In genomic region chr2:136136921-136137320, GRCh38 we compare ENCODE assay signal across 8 cellular contexts. TPM values are rescaled to one million over a fixed set of nuclear protein-coding genes. Genes with fewer than 3 reads are reported as not detected.
A peak's percentile ranks its signal among the peaks of the same experiment; 100 is the strongest.
DNase-seq lines count a peak whose midpoint lies in the region; ATAC-seq and TF ChIP-seq lines count a peak whose summit lies in the region.

No MANE protein-coding gene starts in this region.

- H3K9me3 Mint-ChIP-seq in stimulated activated naive B cell treated with anti-CD40 and anti-IgM and Interleukin-4, amounts not matched to agents 10 μg/mL and 1 μg/mL and 100 μg/mL, for 72 hours: no peaks in the 10 kb centered on the region

- peak overlapping the region; percentile 43 to 52 for H3K27ac ChIP-seq in breast epithelium

- peak overlapping the region; percentile 30 to 45 for H3K4me3 Mint-ChIP-seq in stimulated activated naive B cell treated with anti-CD40 and anti-IgM and Interleukin-4, amounts not matched to agents 10 μg/mL and 1 μg/mL and 100 μg/mL, for 72 hours

- TF ChIP-seq POLR2A in breast epithelium (IDR thresholded peaks at IDR 0.05): no peak

- H3K27ac Mint-ChIP-seq in stimulated activated naive B cell treated with anti-CD40 and anti-IgM and Interleukin-4, amounts not matched to agents 10 μg/mL and 1 μg/mL and 100 μg/mL, for 72 hours: peak overlapping the region; percentile 94

- no peaks in the 10 kb centered on the region for H3K27me3 Mint-ChIP-seq in stimulated activated naive B cell treated with anti-CD40 and anti-IgM and Interleukin-4, amounts not matched to agents 10 μg/mL and 1 μg/mL and 100 μg/mL, for 72 hours

- no peak overlapping the region for H3K4me3 ChIP-seq in breast epithelium

- no peaks in the 10 kb centered on the region for H3K36me3 ChIP-seq in breast epithelium

- H3K4me1 Mint-ChIP-seq in stimulated activated naive B cell treated with anti-CD40 and anti-IgM and Interleukin-4, amounts not matched to agents 10 μg/mL and 1 μg/mL and 100 μg/mL, for 72 hours: peaks cover 77 to 96% of the 10 kb centered on the region in 2 donors

- H3K4me1 ChIP-seq in breast epithelium: peaks cover 0 to 7% of the 10 kb centered on the region in 2 donors

- ATAC-seq in stimulated activated naive B cell treated with anti-CD40 and anti-IgM and Interleukin-4, amounts not matched to agents 10 μg/mL and 1 μg/mL and 100 μg/mL, for 72 hours (replicated peaks): no peak
- ATAC-seq in sciatic nerve (no peak), HG02938 (IDR thresholded peaks at IDR 0.05; ENCODE audit: unreplicated experiment) (no peak)

- no peaks in the 10 kb centered on the region for H3K27me3 ChIP-seq in breast epithelium

- H3K36me3 Mint-ChIP-seq in stimulated activated naive B cell treated with anti-CD40 and anti-IgM and Interleukin-4, amounts not matched to agents 10 μg/mL and 1 μg/mL and 100 μg/mL, for 72 hours: no peaks in the 10 kb centered on the region

- intact Hi-C loops in breast epithelium (cut with DNase I; ENCODE audit: low total_unique reads): no loop called here
- intact Hi-C loops in sciatic nerve (cut with DNase I): no loop called here

- H3K9me3 ChIP-seq in breast epithelium: no peaks in the 10 kb centered on the region

- TF ChIP-seq CTCF in breast epithelium (IDR thresholded peaks at IDR 0.05): no peak

- DNase-seq in SIG-M5 treated with dmso at 0.1 percent for 504 hours (lab: John Stamatoyannopoulos, UW; ENCODE audit: unreplicated experiment) (peak; percentile 57), SIG-M5 (lab: John Stamatoyannopoulos, UW) (no peak), NCI-H510A treated with DMSO at 0.1 percent for 48 hours (lab: John Stamatoyannopoulos, UW) (peak; percentile 83), breast epithelium (ENCODE audit: low spot score in 2 of 2) (no peak), sciatic nerve (ENCODE audit: low spot score) (no peak), cerebellum (ENCODE audit: low spot score) (no peak)
- no peak for DNase-seq in stimulated activated naive B cell treated with anti-CD40 and anti-IgM and Interleukin-4, amounts not matched to agents 10 μg/mL and 1 μg/mL and 100 μg/mL, for 72 hours

RNA-seq across cellular contexts. Expression of gene CXCR4, which starts 19.0 kb away (rescaled TPM):
- total RNA-seq in breast epithelium: 10 to 100 TPM; 25.8 to 80.3 (median 32.4) TPM
- total RNA-seq in sciatic nerve: 39.8 TPM
- total RNA-seq in cerebellum: 110 TPM

Comparison
In these comparisons a context has a peak if more than half of its experiments do, and no peak if none do; other contexts are left out.
1. DNase-seq: peak in SIG-M5 treated with dmso at 0.1 percent for 504 hours (single experiment) and NCI-H510A treated with DMSO at 0.1 percent for 48 hours (single experiment); none in SIG-M5 (single experiment), breast epithelium (0 of 2), stimulated activated naive B cell treated with anti-CD40 and anti-IgM and Interleukin-4, amounts not matched to agents 10 μg/mL and 1 μg/mL and 100 μg/mL, for 72 hours (single experiment), sciatic nerve (single experiment) and cerebellum (single experiment).